24 cellular contexts compared by ENCODE assay signal in genomic region chr4:147651563-147651962, GRCh38. TPM values are rescaled to one million over a fixed set of nuclear protein-coding genes. Genes with fewer than 3 reads are reported as not detected.
DNase-seq lines count a peak whose midpoint lies in the region; ATAC-seq lines count a peak whose summit lies in the region.
"Had no signal": no experiment of that assay in that cellular context is flagged by ENCODE, and none has a peak within 500 bp of the region (broad histone marks: within the 10 kb centered on the region; RNA-seq: fewer than 3 reads in every experiment).

No MANE protein-coding gene starts in this region.

- peak; percentile 14 for DNase-seq in activated naive CD4-positive, alpha-beta T cell treated with anti-CD3 and anti-CD28 coated beads for 36 hours
- no peak for DNase-seq in activated naive CD4-positive, alpha-beta T cell treated with anti-CD3 and anti-CD28 coated beads, Interleukin-2, amount 50 U/mL, for 16 hours
- DNase-seq in OCI-M1 (lab: John Stamatoyannopoulos, UW): peak; percentile 25
- no peak for DNase-seq in NCI-H2081 treated with DMSO at 0.1 percent for 48 hours (lab: John Stamatoyannopoulos, UW)
- DNase-seq: activated CD4-positive, alpha-beta T cell treated with anti-CD3 and anti-CD28 coated beads for 1 hour; brain microvascular endothelial cell; DMS53; hippocampal formation; left colon; MV-4-11; NCI-H1436 treated with DMSO at 0.1 percent for 48 hours; pancreas; retina; SK-N-SH; small intestine; upper lobe of left lung had no signal

- intact Hi-C loops in activated naive CD4-positive, alpha-beta T cell treated with anti-CD3 and anti-CD28 coated beads for 36 hours (cut with micrococcal nuclease): loop anchor here (1.0 kb wide), 1 partner anchor 34 kb away; the partner anchor contains the start of gene TMEM184C

- H3K9me3 Mint-ChIP-seq in activated naive CD4-positive, alpha-beta T cell treated with anti-CD3 and anti-CD28 coated beads for 36 hours: no peaks in the 10 kb centered on the region
- H3K9me3 Mint-ChIP-seq: memory B cell; neural crest cell; T-helper 1 cell treated with Interleukin-12 subunit alpha and Interleukin-12 subunit beta and Interleukin-4 antibody, amounts not matched to agents 30 μg/mL and 1 μg/mL, for 36 hours had no signal

- H3K4me1 Mint-ChIP-seq in activated naive CD4-positive, alpha-beta T cell treated with anti-CD3 and anti-CD28 coated beads for 36 hours (ENCODE audit: low read depth): peaks cover 32% of the 10 kb centered on the region
- H3K4me1 Mint-ChIP-seq: neural crest cell had no signal

- no peak overlapping the region for H3K4me3 Mint-ChIP-seq in activated naive CD4-positive, alpha-beta T cell treated with anti-CD3 and anti-CD28 coated beads for 36 hours
- H3K4me3 Mint-ChIP-seq: memory B cell; neural crest cell; T-helper 1 cell treated with Interleukin-12 subunit alpha and Interleukin-12 subunit beta and Interleukin-4 antibody, amounts not matched to agents 30 μg/mL and 1 μg/mL, for 36 hours had no signal

- ATAC-seq in GM18868 (IDR thresholded peaks at IDR 0.05; ENCODE audit: unreplicated experiment) (peak; percentile 79), HG02759 (IDR thresholded peaks at IDR 0.05; ENCODE audit: unreplicated experiment) (peak; percentile 52), HG02970 (IDR thresholded peaks at IDR 0.05; ENCODE audit: low FRiP score, unreplicated experiment) (no peak), GM21360 (IDR thresholded peaks at IDR 0.05; ENCODE audit: unreplicated experiment) (no peak)
- ATAC-seq: gastroesophageal sphincter, left colon, pancreas had no signal

- CTCF ChIA-PET in activated naive CD4-positive, alpha-beta T cell treated with anti-CD3 and anti-CD28 coated beads for 36 hours (lab: Charles Lee): interaction anchor here (0.7 to 0.9 kb wide), 2 partner anchors 8 to 216 kb away, joined by 3 to 5 read pairs; no protein-coding TSS in a partner anchor

- H3K27me3 Mint-ChIP-seq in activated naive CD4-positive, alpha-beta T cell treated with anti-CD3 and anti-CD28 coated beads for 36 hours (ENCODE audit: low read depth): no peaks in the 10 kb centered on the region
- H3K27me3 Mint-ChIP-seq: memory B cell had no signal

- no peak overlapping the region for H3K27ac Mint-ChIP-seq in activated naive CD4-positive, alpha-beta T cell treated with anti-CD3 and anti-CD28 coated beads for 36 hours
- H3K27ac Mint-ChIP-seq: memory B cell; T-helper 1 cell treated with Interleukin-12 subunit alpha and Interleukin-12 subunit beta and Interleukin-4 antibody, amounts not matched to agents 30 μg/mL and 1 μg/mL, for 36 hours had no signal

- H3K36me3 Mint-ChIP-seq in activated naive CD4-positive, alpha-beta T cell treated with anti-CD3 and anti-CD28 coated beads for 36 hours (ENCODE audit: low read depth): peaks cover 46% of the 10 kb centered on the region

RNA-seq across cellular contexts. Expression of gene PRMT9, which starts 32.4 kb away (rescaled TPM):
- total RNA-seq in activated naive CD4-positive, alpha-beta T cell treated with anti-CD3 and anti-CD28 coated beads for 36 hours: 1 to 10 TPM; 7.3 to 8.2 TPM

RNA-seq across cellular contexts. Expression of gene TMEM184C, which starts 34.4 kb away (rescaled TPM):
- 10 to 100 TPM; 11.5 to 12.5 TPM for total RNA-seq in activated naive CD4-positive, alpha-beta T cell treated with anti-CD3 and anti-CD28 coated beads for 36 hours

Comparison
In these comparisons a context has a peak if more than half of its experiments do, and no peak if none do; other contexts are left out.
1. DNase-seq: peak in activated naive CD4-positive, alpha-beta T cell treated with anti-CD3 and anti-CD28 coated beads for 36 hours (single experiment) and OCI-M1 (single experiment); none in activated naive CD4-positive, alpha-beta T cell treated with anti-CD3 and anti-CD28 coated beads, Interleukin-2, amount 50 U/mL, for 16 hours (single experiment) and NCI-H2081 treated with DMSO at 0.1 percent for 48 hours (single experiment).
2. ATAC-seq: peak in GM18868 (single experiment) and HG02759 (single experiment); none in HG02970 (single experiment) and GM21360 (single experiment).